In genomic region chr17:21036361-21036881, GRCh38 we compare ENCODE assay signal across 11 cellular contexts. TPM values are rescaled to one million over a fixed set of nuclear protein-coding genes. Genes with fewer than 3 reads are reported as not detected.
A peak's percentile ranks its signal among the peaks of the same experiment; 100 is the strongest.
DNase-seq lines count a peak whose midpoint lies in the region; ATAC-seq and TF ChIP-seq lines count a peak whose summit lies in the region.
"Had no signal": no experiment of that assay in that cellular context is flagged by ENCODE, and none has a peak within 500 bp of the region (broad histone marks: within the 10 kb centered on the region; RNA-seq: fewer than 3 reads in every experiment).

No MANE protein-coding gene starts in this region.

- BruUV-seq in MCF 10A (replicated peaks; lab: Mats Ljungman, UMichigan) = no TSS peak

- CTCF ChIA-PET in MCF 10A (lab: Yijun Ruan, JAX) (interaction anchor here (0.6 to 1.2 kb wide), 5 partner anchors 13 to 251 kb away, joined by 3 to 4 read pairs (median 3); no protein-coding TSS in a partner anchor), T-cell (lab: Charles Lee) (interaction anchor here in 1 of 2 donors (0.9 kb wide), 1 partner anchor 83 kb away, joined by 3 read pairs; no protein-coding TSS in a partner anchor)

- H3K4ac ChIP-seq in neuronal stem cell (ENCODE audit: low read length) = no peak overlapping the region

- no peak overlapping the region for H4K8ac ChIP-seq in neuronal stem cell (ENCODE audit: low read depth, low read length)

- peak; percentile 10 for DNase-seq in MCF 10A (ENCODE audit: unreplicated experiment)
- DNase-seq in breast epithelium (ENCODE audit: low spot score in 2 of 2) = no peak
- no peak for DNase-seq in T-cell
- DNase-seq in foreskin keratinocyte = peak in 1 of 2 donors; percentile 23
- DNase-seq in upper lobe of right lung = no peak
- no peak for DNase-seq in neuronal stem cell (ENCODE audit: low spot score)
- no peak for DNase-seq in AG20443 (ENCODE audit: low spot score)
- no peak for DNase-seq in heart right ventricle
- DNase-seq: left cardiac atrium, NCI-H446, transverse colon had no signal

- H2BK5ac ChIP-seq in neuronal stem cell (ENCODE audit: low read length) = no peak overlapping the region

- H3K4me1 ChIP-seq in breast epithelium (peaks cover 0 to 11% of the 10 kb centered on the region in 2 donors), foreskin keratinocyte (peaks cover 28% of the 10 kb centered on the region), upper lobe of right lung (peaks cover 75% of the 10 kb centered on the region), neuronal stem cell (ENCODE audit: control insufficient read depth in 2 of 2, insufficient read depth in 1 of 2, low read depth in 1 of 2, low read length in 2 of 2) (peaks cover 3 to 10% of the 10 kb centered on the region in 2 donors), heart right ventricle (peaks cover 32 to 100% (median 97%) of the 10 kb centered on the region in 9 donors)

- H3K36me3 ChIP-seq in breast epithelium (no peaks in the 10 kb centered on the region), upper lobe of right lung (peaks cover 6% of the 10 kb centered on the region), neuronal stem cell (replicated peaks in 1 of 2; ENCODE audit: control insufficient read depth in 2 of 2, insufficient read depth in 2 of 2, low read length in 2 of 2) (peaks cover 7 to 82% of the 10 kb centered on the region in 2 donors), heart right ventricle (peaks cover 0 to 39% (median 4%) of the 10 kb centered on the region in 9 donors)
- H3K36me3 ChIP-seq: transverse colon had no signal

- H3K9me3 ChIP-seq in breast epithelium (no peaks in the 10 kb centered on the region), upper lobe of right lung (no peaks in the 10 kb centered on the region), neuronal stem cell (replicated peaks in 1 of 2; ENCODE audit: control insufficient read depth in 2 of 2, insufficient read depth in 1 of 2, low read depth in 1 of 2, low read length in 2 of 2) (peaks cover 0 to 15% of the 10 kb centered on the region in 2 donors), heart right ventricle (no peaks in the 10 kb centered on the region)
- H3K9me3 ChIP-seq: transverse colon had no signal

- POLR2A ChIA-PET in MCF 10A (lab: Yijun Ruan, JAX) = interaction anchor here (0.7 kb wide), 1 partner anchor 73 kb away, joined by 4 read pairs; no protein-coding TSS in a partner anchor
- POLR2A ChIA-PET in T-cell (lab: Charles Lee) = no interaction called here

- no peak overlapping the region for H2AFZ ChIP-seq in neuronal stem cell (ENCODE audit: low read length)

- H3K4me1 Mint-ChIP-seq in MCF 10A (ENCODE audit: insufficient read depth, unreplicated experiment) (peaks cover 45% of the 10 kb centered on the region), T-cell (peaks cover 79 to 86% (median 82%) of the 10 kb centered on the region in 3 donors)

- no peak overlapping the region for H4K91ac ChIP-seq in neuronal stem cell (ENCODE audit: low read depth, low read length, poor library complexity)

- H2BK12ac ChIP-seq in neuronal stem cell (ENCODE audit: low read length) = no peak overlapping the region

- H3K23ac ChIP-seq in neuronal stem cell (ENCODE audit: low read depth, low read length, poor library complexity) = no peak overlapping the region

- no peaks in the 10 kb centered on the region for H3K27me3 Mint-ChIP-seq in MCF 10A (ENCODE audit: insufficient read depth, unreplicated experiment)
- H3K27me3 Mint-ChIP-seq in T-cell = no peaks in the 10 kb centered on the region

- intact Hi-C loops in MCF 10A (cut with micrococcal nuclease) (no loop called here), breast epithelium (cut with DNase I; ENCODE audit: low total_unique reads) (no loop called here), upper lobe of right lung (cut with DNase I) (no loop called here), heart right ventricle (cut with DNase I) (no loop called here)

- TF ChIP-seq CTCF in MCF 10A (IDR thresholded peaks at IDR 0.05; ENCODE audit: unreplicated experiment) (no peak), breast epithelium (IDR thresholded peaks at IDR 0.05) (no peak), foreskin keratinocyte (conservative IDR thresholded peaks at IDR 0.05) (no peak), upper lobe of right lung (IDR thresholded peaks at IDR 0.05) (no peak), heart right ventricle (IDR thresholded peaks at IDR 0.05) (no peak)

- no CpG with 5 or more reads among the region's 4 CpGs for WGBS in neuronal stem cell (ENCODE audit: extremely low coverage in 2 of 2, insufficient read length in 2 of 2, insufficient replicate concordance in 1 of 2), 2 donors
- WGBS in heart right ventricle, 2 donors = 28 to 34% methylated on average over 4 of the region's 4 CpGs

- H3K14ac ChIP-seq in neuronal stem cell (ENCODE audit: low read length) = no peak overlapping the region

- H3K18ac ChIP-seq in neuronal stem cell (ENCODE audit: low read length) = no peak overlapping the region

- H3K36me3 Mint-ChIP-seq in MCF 10A (ENCODE audit: insufficient read depth, unreplicated experiment) (peaks cover 37% of the 10 kb centered on the region), T-cell (peaks cover 3% of the 10 kb centered on the region)

- H3K27ac ChIP-seq in breast epithelium (peak overlapping the region in 1 of 2 donors; percentile 40), foreskin keratinocyte (no peak overlapping the region), upper lobe of right lung (no peak overlapping the region), neuronal stem cell (replicated peaks; ENCODE audit: low read length) (no peak overlapping the region), heart right ventricle (peak overlapping the region in 2 of 10 donors; percentile 11 to 73)

- no peak overlapping the region for H3K9ac ChIP-seq in neuronal stem cell (ENCODE audit: low read depth, low read length, poor library complexity)

- peak overlapping the region; percentile 57 for H3K27ac Mint-ChIP-seq in MCF 10A (ENCODE audit: low read depth, unreplicated experiment)
- peak overlapping the region; percentile 66 to 79 for H3K27ac Mint-ChIP-seq in T-cell

- H2BK120ac ChIP-seq in neuronal stem cell (ENCODE audit: low read depth, low read length) = no peak overlapping the region

- no peak overlapping the region for H2BK15ac ChIP-seq in neuronal stem cell (ENCODE audit: low read length)

- H3K9me3 Mint-ChIP-seq in MCF 10A (ENCODE audit: unreplicated experiment) (no peaks in the 10 kb centered on the region), T-cell (no peaks in the 10 kb centered on the region)

- no peak overlapping the region for H3K4me2 ChIP-seq in neuronal stem cell (ENCODE audit: insufficient read depth, low read length, poor library complexity, severe bottlenecking)

- no peak overlapping the region for H2AK5ac ChIP-seq in neuronal stem cell (ENCODE audit: low read depth, low read length)

- no peak for TF ChIP-seq POLR2A in breast epithelium (IDR thresholded peaks at IDR 0.05)

- H3K4me3 Mint-ChIP-seq in MCF 10A (ENCODE audit: unreplicated experiment) (peak overlapping the region; percentile 15), T-cell (peak overlapping the region in 1 of 3 donors; percentile 77)

- H3K4me3 ChIP-seq in breast epithelium = no peak overlapping the region
- no peak overlapping the region for H3K4me3 ChIP-seq in upper lobe of right lung
- no peak overlapping the region for H3K4me3 ChIP-seq in neuronal stem cell (ENCODE audit: low read length in 2 of 2)
- no peak overlapping the region for H3K4me3 ChIP-seq in heart right ventricle
- H3K4me3 ChIP-seq: transverse colon had no signal

- ATAC-seq in T-cell (replicated peaks in 1 of 4) (no peak), foreskin keratinocyte (peak; percentile 29), upper lobe of right lung (peak; percentile 52), heart right ventricle (no peak)
- ATAC-seq: left cardiac atrium had no signal

- H3K79me1 ChIP-seq in neuronal stem cell (ENCODE audit: low read depth, low read length) = no peaks in the 10 kb centered on the region

- H3K27me3 ChIP-seq in breast epithelium (no peaks in the 10 kb centered on the region), foreskin keratinocyte (no peaks in the 10 kb centered on the region), upper lobe of right lung (no peaks in the 10 kb centered on the region), neuronal stem cell (ENCODE audit: control insufficient read depth in 3 of 3, insufficient read depth in 3 of 3, low read depth in 1 of 3, low read length in 3 of 3) (no peaks in the 10 kb centered on the region), heart right ventricle (no peaks in the 10 kb centered on the region)
- H3K27me3 ChIP-seq: transverse colon had no signal

RNA-seq across cellular contexts. Expression of gene USP22, which starts 6.4 kb away (rescaled TPM):
- total RNA-seq in MCF 10A (2022) = 146 and 157 TPM in 2 replicates
- total RNA-seq in breast epithelium = 100 to 1,000 TPM; 115 to 156 (median 139) TPM
- 100 to 1,000 TPM; 128 to 184 (median 136) TPM for total RNA-seq in T-cell
- 141 and 150 TPM in 2 replicates for total RNA-seq in foreskin keratinocyte
- polyA plus RNA-seq in foreskin keratinocyte = 47.7 and 48.8 TPM in 2 replicates
- 160 TPM for total RNA-seq in upper lobe of right lung
- polyA plus RNA-seq in neuronal stem cell (2013, experiment 1 of 2) = 144 TPM
- polyA plus RNA-seq in neuronal stem cell (2013, experiment 2 of 2) = 140 TPM
- total RNA-seq in heart right ventricle = 100 to 1,000 TPM; 121 to 218 (median 182) TPM
- 10 to 100 TPM; 26.6 to 47.4 TPM for polyA plus RNA-seq in heart right ventricle

Comparison
In these comparisons a context has a peak if more than half of its experiments do, and no peak if none do; other contexts are left out.
1. ATAC-seq: peak in foreskin keratinocyte (single experiment) and upper lobe of right lung (single experiment); none in T-cell (0 of 4) and heart right ventricle (0 of 8).